In the genomic region with DNA sequence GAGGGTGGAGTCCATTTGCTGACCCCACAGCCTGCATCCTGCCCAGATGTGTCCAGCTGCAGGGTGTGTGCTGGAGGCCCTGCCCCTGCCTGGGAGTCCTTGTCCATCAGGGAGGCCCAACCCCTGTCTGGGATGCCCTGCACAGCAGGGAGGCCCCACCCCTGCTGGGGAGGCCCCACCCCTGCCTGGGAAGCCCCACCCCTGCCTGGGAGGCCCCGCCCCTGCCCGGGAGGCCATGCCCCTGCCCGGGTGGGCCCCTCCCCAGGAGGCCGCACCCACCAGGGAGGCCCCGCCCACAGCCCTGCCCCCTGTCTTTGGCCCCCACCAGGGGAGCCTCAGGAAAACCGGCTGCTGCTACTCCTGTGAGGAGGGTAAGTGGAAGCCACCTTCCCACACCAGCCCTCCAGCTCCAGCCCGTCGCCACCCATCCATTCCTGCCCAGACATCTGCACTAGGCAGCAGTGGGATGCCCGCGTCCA, we compare ENCODE assay signal across 10 cellular contexts. TPM values are rescaled to one million over a fixed set of nuclear protein-coding genes. Genes with fewer than 3 reads are reported as not detected.
DNase-seq lines count a peak whose midpoint lies in the region; ATAC-seq, FAIRE-seq and TF ChIP-seq lines count a peak whose summit lies in the region.
"Had no signal": no experiment of that assay in that cellular context is flagged by ENCODE, and none has a peak within 500 bp of the region (broad histone marks: within the 10 kb centered on the region; RNA-seq: fewer than 3 reads in every experiment).

No MANE protein-coding gene starts in this region.

- H4K20me1 ChIP-seq in IMR-90 (ENCODE audit: insufficient read depth, low read length), result no peaks in the 10 kb centered on the region

- no peak overlapping the region for H3K9ac ChIP-seq in IMR-90 (ENCODE audit: low read depth, low read length)
- H3K9ac ChIP-seq in kidney (ENCODE audit: low read length in 2 of 2), result no peak overlapping the region

- H2BK15ac ChIP-seq in IMR-90 (ENCODE audit: low read depth, low read length), result no peak overlapping the region

- no peak overlapping the region for H2BK20ac ChIP-seq in IMR-90 (ENCODE audit: low read depth, low read length)

- no peak overlapping the region for H4K91ac ChIP-seq in IMR-90 (ENCODE audit: insufficient read depth, low read depth, low read length)

- no peak overlapping the region for H2BK5ac ChIP-seq in IMR-90 (ENCODE audit: low read depth, low read length, poor library complexity, severe bottlenecking)

- no peak overlapping the region for H3K18ac ChIP-seq in IMR-90 (ENCODE audit: low read depth, low read length)

- TF ChIP-seq RAD21 in IMR-90 (IDR thresholded peaks at IDR 0.05; ENCODE audit: low read length), result no peak

- H3K79me1 ChIP-seq in IMR-90 (ENCODE audit: low read depth in 1 of 2, low read length in 2 of 2), result no peaks in the 10 kb centered on the region

- POLR2A ChIA-PET in IMR-90 (lab: Charles Lee; ENCODE audit: unreplicated experiment), result no interaction called here

- CTCF ChIA-PET in IMR-90 (lab: Yijun Ruan, JAX), result no interaction called here

- H2AK5ac ChIP-seq in IMR-90 (ENCODE audit: low read depth, low read length), result no peak overlapping the region

- H3K36me3 ChIP-seq in IMR-90 (ENCODE audit: control insufficient read depth, insufficient read depth, low read length) (no peaks in the 10 kb centered on the region), kidney (ENCODE audit: control insufficient read depth in 1 of 2, insufficient read depth in 2 of 2, low read length in 2 of 2) (no peaks in the 10 kb centered on the region), suprapubic skin (no peaks in the 10 kb centered on the region)

- H3K4me1 ChIP-seq in IMR-90 (ENCODE audit: control insufficient read depth, insufficient read depth, low read length) (peaks cover 11% of the 10 kb centered on the region), kidney (ENCODE audit: control insufficient read depth in 1 of 2, insufficient read depth in 1 of 2, low read depth in 1 of 2, low read length in 2 of 2) (peaks cover 5 to 11% of the 10 kb centered on the region in 2 donors), suprapubic skin (peaks cover 18% of the 10 kb centered on the region)

- DNase-seq in ACHN, result peak; percentile 5
- DNase-seq in IMR-90, result no peak
- peak; percentile 81 for DNase-seq in activated CD8-positive, alpha-beta memory T cell treated with anti-CD3 and anti-CD28 coated beads, Interleukin-2, amount 50 U/mL, for 48 hours
- DNase-seq in kidney, result peak; percentile 74
- no peak for DNase-seq in suprapubic skin (ENCODE audit: low spot score in 2 of 2)

- TF ChIP-seq CTCF in IMR-90 (conservative IDR thresholded peaks at IDR 0.05; ENCODE audit: low read depth, low read length) (no peak), kidney (IDR thresholded peaks at IDR 0.05; ENCODE audit: borderline replicate concordance, extremely low read depth, insufficient read depth) (no peak), suprapubic skin (IDR thresholded peaks at IDR 0.05) (no peak)

- dilution Hi-C loops in IMR-90 (cut with HindIII; ENCODE audit: low sequenced_read_pairs, unreplicated experiment), result no loop called here

- in situ Hi-C loops in ACHN (cut with HindIII; ENCODE audit: low pct_ligation_motif_present, low pct_unique_long_range_greater_than_20kb, low sequenced_read_pairs), result no loop called here
- in situ Hi-C loops in IMR-90 (cut with MboI; ENCODE audit: low sequenced_read_pairs), result no loop called here

- no peak for TF ChIP-seq POLR2A in IMR-90 (IDR thresholded peaks at IDR 0.05; ENCODE audit: low read depth, low read length)
- TF ChIP-seq POLR2A in suprapubic skin (IDR thresholded peaks at IDR 0.05), result no peak

- intact Hi-C loops in IMR-90 (cut with micrococcal nuclease), result loop anchor here (5.0 kb wide), 1 partner anchor 127 kb away; a partner anchor contains a TSS
- intact Hi-C loops in kidney (cut with DNase I), result no loop called here

- H3K56ac ChIP-seq in IMR-90 (ENCODE audit: extremely low read depth, insufficient read depth, low read length), result no peak overlapping the region

- H3K4ac ChIP-seq in IMR-90 (ENCODE audit: low read depth, low read length), result no peak overlapping the region

- no peak overlapping the region for H4K5ac ChIP-seq in IMR-90 (ENCODE audit: low read depth, low read length)

- WGBS in IMR-90 (ENCODE audit: extremely low coverage in 2 of 2, insufficient read length in 1 of 2), 2 experiments, result no CpG with 5 or more reads among the region's 10 CpGs
- WGBS in suprapubic skin, result 63% methylated on average over 10 of the region's 10 CpGs

- H3K4me2 ChIP-seq in IMR-90 (ENCODE audit: low read depth, low read length), result no peak overlapping the region

- no peak overlapping the region for H3K14ac ChIP-seq in IMR-90 (replicated peaks; ENCODE audit: low read depth, low read length)

- no peak overlapping the region for H4K8ac ChIP-seq in IMR-90 (ENCODE audit: low read depth in 2 of 2, low read length in 2 of 2)

- TF ChIP-seq EP300 in suprapubic skin (IDR thresholded peaks at IDR 0.05), result no peak

- no peak overlapping the region for H3K23ac ChIP-seq in IMR-90 (ENCODE audit: low read depth, low read length)

- H2AFZ ChIP-seq in IMR-90 (replicated peaks; ENCODE audit: low read length, poor library complexity), result no peak overlapping the region

- peaks cover 5% of the 10 kb centered on the region; the same call in 1 of the 2 replicates for H3K9me1 ChIP-seq in IMR-90 (ENCODE audit: insufficient read depth, low read length)

- no TSS peak for BruUV-seq in IMR-90 (replicated peaks; lab: Mats Ljungman, UMichigan)

- H3K27ac ChIP-seq in IMR-90 (ENCODE audit: insufficient read depth, low read length), result no peak overlapping the region
- H3K27ac ChIP-seq in kidney (ENCODE audit: low read depth in 2 of 2, low read length in 2 of 2), result no peak overlapping the region
- H3K27ac ChIP-seq in suprapubic skin, result no peak overlapping the region

- peak; percentile 40 for ATAC-seq in IMR-90 (ENCODE audit: low read depth)
- no peak for ATAC-seq in GM21786 (IDR thresholded peaks at IDR 0.05; ENCODE audit: unreplicated experiment)
- no peak for ATAC-seq in GM18867 (IDR thresholded peaks at IDR 0.05; ENCODE audit: unreplicated experiment)
- no peak for ATAC-seq in HG02852 (IDR thresholded peaks at IDR 0.05; ENCODE audit: unreplicated experiment)

- H3K9me3 ChIP-seq in IMR-90 (ENCODE audit: control insufficient read depth, insufficient read depth, low read length), result no peaks in the 10 kb centered on the region
- no peaks in the 10 kb centered on the region for H3K9me3 ChIP-seq in kidney (ENCODE audit: control insufficient read depth in 1 of 2, low read length in 2 of 2)
- H3K9me3 ChIP-seq in suprapubic skin, result no peaks in the 10 kb centered on the region

- FAIRE-seq in kidney (lab: Jason Lieb, UNC), result no peak
- FAIRE-seq: TTC549 had no signal

- no peak overlapping the region for H2AK9ac ChIP-seq in IMR-90 (replicated peaks; ENCODE audit: low read depth, low read length, poor library complexity)

- H2BK120ac ChIP-seq in IMR-90 (ENCODE audit: low read depth, low read length), result no peak overlapping the region

- H3K4me3 ChIP-seq in IMR-90 (ENCODE audit: insufficient read depth, low read depth, low read length) (no peak overlapping the region), kidney (ENCODE audit: low read length in 2 of 2) (no peak overlapping the region), suprapubic skin (no peak overlapping the region)

- no peaks in the 10 kb centered on the region for H3K27me3 ChIP-seq in IMR-90 (ENCODE audit: control insufficient read depth, insufficient read depth, low read length)
- no peaks in the 10 kb centered on the region for H3K27me3 ChIP-seq in suprapubic skin

TF ChIP-seq in IMR-90, 13 proteins besides CTCF, POLR2A, EP300 and RAD21:
- TF ChIP-seq MAZ (IDR thresholded peaks at IDR 0.05; ENCODE audit: borderline replicate concordance, low read depth, low read length), result no peak

RNA-seq across cellular contexts. Expression of a gene that starts 37.2 kb away (rescaled TPM):
- not detected in 2 replicates for total RNA-seq in IMR-90 (2012; rRNA removed)
- not detected in 2 replicates for polyA plus RNA-seq in IMR-90 (2012; rRNA removed)
- polyA plus RNA-seq in IMR-90 (2012; cell fraction: cytosol; rRNA removed), result not detected in 2 replicates
- polyA plus RNA-seq in IMR-90 (2012; cell fraction: nucleus; rRNA removed; ENCODE audit: low replicate concordance), result not detected in 2 replicates
- total RNA-seq in kidney, result 0.38 TPM
- polyA plus RNA-seq in kidney (ENCODE audit: insufficient read depth, low read depth, low replicate concordance), result not detected
- total RNA-seq in suprapubic skin, result under 1 TPM; 0.08 to 0.34 (median 0.13) TPM
- total RNA-seq: epithelial cell of proximal tubule had no signal

RNA-seq across cellular contexts. Expression of a gene that starts 49.4 kb away (rescaled TPM):
- total RNA-seq in IMR-90 (2012; rRNA removed), result 18.9 and 19.7 TPM in 2 replicates
- polyA plus RNA-seq in IMR-90 (2012; rRNA removed), result 42.9 and 44.7 TPM in 2 replicates
- 45.2 and 62.0 TPM in 2 replicates for polyA plus RNA-seq in IMR-90 (2012; cell fraction: cytosol; rRNA removed)
- polyA plus RNA-seq in IMR-90 (2012; cell fraction: nucleus; rRNA removed; ENCODE audit: low replicate concordance), result 24.1 and 56.7 TPM in 2 replicates
- 65.5 TPM for total RNA-seq in kidney
- polyA plus RNA-seq in kidney (ENCODE audit: insufficient read depth, low read depth, low replicate concordance), result 88.0 TPM
- total RNA-seq in suprapubic skin, result 100 to 1,000 TPM in 2 of 4 donors, 10 to 100 TPM in 2; 96.6 to 105 (median 100) TPM

Comparison
In these comparisons a context has a peak if more than half of its experiments do, and no peak if none do; other contexts are left out.
1. DNase-seq: peak in ACHN (single experiment), activated CD8-positive, alpha-beta memory T cell treated with anti-CD3 and anti-CD28 coated beads, Interleukin-2, amount 50 U/mL, for 48 hours (single experiment) and kidney (single experiment); none in IMR-90 (single experiment) and suprapubic skin (0 of 2).